25 cellular contexts compared by ENCODE assay signal in genomic region chr5:126752052-126752785, GRCh38.
"Had no signal": no experiment of that assay in that cellular context is flagged by ENCODE, and none has a peak within 500 bp of the region (broad histone marks: within the 10 kb centered on the region; RNA-seq: fewer than 3 reads in every experiment).

No MANE protein-coding gene starts in this region.

- H3K27me3 Mint-ChIP-seq: activated naive CD4-positive, alpha-beta T cell treated with anti-CD3 and anti-CD28 coated beads, Interleukin-2, amount 50 U/mL, for 24 hours; activated naive CD8-positive, alpha-beta T cell treated with anti-CD3 and anti-CD28 coated beads, Interleukin-2, amount 10 ng/mL, durations not matched to agents 7 days and 5 days; activated T-cell treated with anti-CD3 and anti-CD28 coated beads, Interleukin-2, amount 50 U/mL, for 24 hours; central memory CD8-positive, alpha-beta T cell had no signal

- H3K9me3 Mint-ChIP-seq: activated naive CD4-positive, alpha-beta T cell treated with anti-CD3 and anti-CD28 coated beads, Interleukin-2, amount 50 U/mL, for 24 hours; activated T-cell treated with anti-CD3 and anti-CD28 coated beads, Interleukin-2, amount 50 U/mL, for 24 hours; activated T-helper 2 cell treated with anti-CD3 and anti-CD28 coated beads, Interferon-gamma antibody, Interleukin-2, Interleukin-4, amounts not matched to agents 10 μg/mL and 5 μg/mL and 100 μg/mL, durations not matched to agents 14 hours and 24 hours and 36 hours; central memory CD8-positive, alpha-beta T cell had no signal

- ATAC-seq: activated CD4-positive, CD25-positive, alpha-beta regulatory T cell treated with anti-CD3 and anti-CD28 coated beads, Interleukin-2, amount 50 U/mL, for 24 hours; activated CD8-positive, alpha-beta T cell treated with anti-CD3 and anti-CD28 coated beads, Interleukin-2, amount 10 ng/mL, durations not matched to agents 7 days and 5 days; WTC11 had no signal

- H3K36me3 ChIP-seq: ascending aorta, cardiac muscle cell had no signal

- H3K4me3 Mint-ChIP-seq: activated CD8-positive, alpha-beta T cell treated with anti-CD3 and anti-CD28 coated beads, Interleukin-2, amount 10 ng/mL, durations not matched to agents 7 days and 5 days; activated naive CD4-positive, alpha-beta T cell treated with anti-CD3 and anti-CD28 coated beads, Interleukin-2, amount 50 U/mL, for 24 hours; activated naive CD8-positive, alpha-beta T cell treated with anti-CD3 and anti-CD28 coated beads, Interleukin-2, amount 10 ng/mL, durations not matched to agents 7 days and 5 days; activated T-cell treated with anti-CD3 and anti-CD28 coated beads, Interleukin-2, amount 50 U/mL, for 24 hours; central memory CD8-positive, alpha-beta T cell; WTC11 had no signal

- H3K27ac Mint-ChIP-seq: activated CD8-positive, alpha-beta T cell treated with anti-CD3 and anti-CD28 coated beads, Interleukin-2, amount 10 ng/mL, durations not matched to agents 7 days and 5 days; activated naive CD4-positive, alpha-beta T cell treated with anti-CD3 and anti-CD28 coated beads, Interleukin-2, amount 50 U/mL, for 24 hours; activated naive CD8-positive, alpha-beta T cell treated with anti-CD3 and anti-CD28 coated beads, Interleukin-2, amount 10 ng/mL, durations not matched to agents 7 days and 5 days; activated T-cell treated with anti-CD3 and anti-CD28 coated beads, Interleukin-2, amount 50 U/mL, for 24 hours; activated T-helper 2 cell treated with anti-CD3 and anti-CD28 coated beads, Interferon-gamma antibody, Interleukin-2, Interleukin-4, amounts not matched to agents 10 μg/mL and 5 μg/mL and 100 μg/mL, durations not matched to agents 14 hours and 24 hours and 36 hours; WTC11 had no signal

- H3K4me1 ChIP-seq: ascending aorta had no signal

- H3K9me3 ChIP-seq: ascending aorta had no signal

- DNase-seq: activated CD4-positive, alpha-beta T cell treated with anti-CD3 and anti-CD28 coated beads for 48 hours; activated CD8-positive, alpha-beta T cell treated with anti-CD3 and anti-CD28 coated beads, Interleukin-2, amount 10 ng/mL, durations not matched to agents 7 days and 5 days; activated gamma-delta T cell; activated naive CD4-positive, alpha-beta T cell treated with Interleukin-2 at 50 U/mL for 16 hours; activated naive CD8-positive, alpha-beta T cell treated with anti-CD3 and anti-CD28 coated beads, Interleukin-2, amount 10 ng/mL, durations not matched to agents 7 days and 5 days; activated T-cell treated with anti-CD3 and anti-CD28 coated beads, Interleukin-2, amount 50 U/mL, for 24 hours; amygdala; Karpas-422; KBM-7; NCI-H1105; NCI-H1417 treated with DMSO at 0.1 percent for 48 hours; NCI-H1930; NCI-H2081 treated with DMSO at 0.1 percent for 48 hours; NCI-H226; NCI-H524 treated with DMSO at 0.1 percent for 48 hours; OCI-M1; Right ventricle myocardium superior; T1000 had no signal

- H3K36me3 Mint-ChIP-seq: activated naive CD4-positive, alpha-beta T cell treated with anti-CD3 and anti-CD28 coated beads, Interleukin-2, amount 50 U/mL, for 24 hours had no signal

- H3K27ac ChIP-seq: ascending aorta, cardiac muscle cell had no signal

- H3K4me3 ChIP-seq: ascending aorta, cardiac muscle cell had no signal

- H3K27me3 ChIP-seq: ascending aorta, cardiac muscle cell had no signal
